ENCODE assay signal across 12 cellular contexts in the genomic region with DNA sequence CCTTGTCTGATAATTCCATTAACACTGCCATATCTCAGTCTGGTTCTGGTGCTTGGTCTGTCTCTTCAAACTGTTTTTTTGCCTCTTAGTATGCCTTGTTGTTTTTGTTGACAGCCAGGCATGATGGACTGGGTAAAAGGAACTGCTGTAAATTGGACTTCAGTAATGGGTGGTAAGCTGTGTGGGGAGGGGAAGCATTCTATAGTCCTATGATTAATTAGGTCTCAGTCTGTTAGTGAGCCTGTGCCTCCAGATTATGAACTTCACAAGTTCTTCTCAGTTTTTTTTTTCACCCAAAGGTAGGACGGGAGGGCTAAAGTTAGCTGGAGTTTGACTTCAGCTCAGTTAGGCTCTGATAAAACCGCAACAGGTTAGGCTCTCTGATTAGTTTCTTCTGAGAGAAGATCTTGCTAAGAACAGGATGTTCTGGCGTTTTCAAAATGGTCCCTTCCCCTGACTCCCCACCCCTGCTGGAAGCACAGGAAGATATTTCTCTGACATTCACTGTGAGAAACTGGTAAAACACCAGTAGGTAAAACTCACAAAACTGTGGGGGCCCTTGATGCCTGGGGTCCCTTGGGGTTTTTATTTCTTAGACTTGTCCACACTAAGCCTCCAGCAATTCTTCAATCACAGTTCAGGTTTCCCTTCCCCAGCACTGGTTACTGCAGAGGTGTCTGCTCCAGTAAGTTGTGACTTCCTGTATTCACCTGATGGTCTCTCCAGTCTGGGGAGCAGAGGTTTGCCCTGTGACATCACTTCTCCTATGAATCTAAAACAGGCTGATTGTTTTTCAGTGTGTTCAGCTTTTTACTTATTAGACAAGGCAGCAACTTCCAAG. TPM values are rescaled to one million over a fixed set of nuclear protein-coding genes. Genes with fewer than 3 reads are reported as not detected.
DNase-seq lines count a peak whose midpoint lies in the region; ATAC-seq and TF ChIP-seq lines count a peak whose summit lies in the region.
"Had no signal": no experiment of that assay in that cellular context is flagged by ENCODE, and none has a peak within 500 bp of the region (broad histone marks: within the 10 kb centered on the region; RNA-seq: fewer than 3 reads in every experiment).

No MANE protein-coding gene starts in this region.

- H3K79me2 ChIP-seq in Loucy (ENCODE audit: insufficient read depth, low read length), result no peaks in the 10 kb centered on the region

- peak; percentile 61 to 85 for ATAC-seq in activated naive CD4-positive, alpha-beta T cell treated with anti-CD3 and anti-CD28 coated beads, Interleukin-2, amount 50 U/mL, for 72 hours
- ATAC-seq: heart right ventricle had no signal

- H3K36me3 ChIP-seq in Loucy (ENCODE audit: insufficient read depth, low read length) (no peaks in the 10 kb centered on the region), thymus (ENCODE audit: control insufficient read depth, insufficient read depth) (no peaks in the 10 kb centered on the region)
- H3K36me3 ChIP-seq in effector memory CD4-positive, alpha-beta T cell (ENCODE audit: control insufficient read depth, insufficient read depth, low read length), result no peaks in the 10 kb centered on the region
- H3K36me3 ChIP-seq: heart right ventricle, SJCRH30, thoracic aorta had no signal

- no peaks in the 10 kb centered on the region for H3F3A ChIP-seq in Loucy (ENCODE audit: low read depth)

- peaks cover 0 to 3% of the 10 kb centered on the region in 2 donors for H3K36me3 Mint-ChIP-seq in activated naive CD4-positive, alpha-beta T cell treated with anti-CD3 and anti-CD28 coated beads, Interleukin-2, amount 50 U/mL, for 72 hours
- H3K36me3 Mint-ChIP-seq in activated naive CD4-positive, alpha-beta T cell treated with anti-CD3 and anti-CD28 coated beads, Interleukin-2, amount 10 ng/mL, durations not matched to agents 7 days and 5 days, result no peaks in the 10 kb centered on the region

- H2AFZ ChIP-seq in Loucy (ENCODE audit: low read length), result peak overlapping the region; percentile 50

- H3K27me3 Mint-ChIP-seq in activated naive CD4-positive, alpha-beta T cell treated with anti-CD3 and anti-CD28 coated beads, Interleukin-2, amount 10 ng/mL, durations not matched to agents 7 days and 5 days, result peaks cover 3% of the 10 kb centered on the region

- CTCF ChIA-PET in activated naive CD4-positive, alpha-beta T cell treated with anti-CD3 and anti-CD28 coated beads, Interleukin-2, amount 10 ng/mL, durations not matched to agents 7 days and 5 days (lab: Charles Lee), result interaction anchor here (0.9 to 1.5 kb wide), 3 partner anchors 31 to 443 kb away, joined by 3 to 8 read pairs (median 6); no protein-coding TSS in a partner anchor

- peak overlapping the region; percentile 13 to 74 for H3K27ac Mint-ChIP-seq in activated naive CD4-positive, alpha-beta T cell treated with anti-CD3 and anti-CD28 coated beads, Interleukin-2, amount 50 U/mL, for 72 hours
- H3K27ac Mint-ChIP-seq in activated naive CD4-positive, alpha-beta T cell treated with anti-CD3 and anti-CD28 coated beads, Interleukin-2, amount 10 ng/mL, durations not matched to agents 7 days and 5 days, result no peak overlapping the region

- peak overlapping the region; percentile 3 for H3K4me2 ChIP-seq in Loucy (ENCODE audit: low read depth, low read length, poor library complexity, severe bottlenecking)

- H3K9me3 ChIP-seq in Loucy (ENCODE audit: insufficient read depth, low read depth, low read length), result no peaks in the 10 kb centered on the region
- H3K9me3 ChIP-seq in effector memory CD4-positive, alpha-beta T cell (ENCODE audit: control insufficient read depth, low read length), result no peaks in the 10 kb centered on the region
- H3K9me3 ChIP-seq in thymus (ENCODE audit: control insufficient read depth), result no peaks in the 10 kb centered on the region
- H3K9me3 ChIP-seq: SJCRH30, thoracic aorta had no signal

- H3K4me3 ChIP-seq in Loucy (ENCODE audit: low read length, poor library complexity, severe bottlenecking) (no peak overlapping the region), thymus (ENCODE audit: low read length) (no peak overlapping the region)
- H3K4me3 ChIP-seq in effector memory CD4-positive, alpha-beta T cell (ENCODE audit: insufficient read depth, low read depth, low read length, poor library complexity, severe bottlenecking), result no peak overlapping the region
- H3K4me3 ChIP-seq: heart right ventricle, SJCRH30, thoracic aorta had no signal

- DNase-seq in activated naive CD4-positive, alpha-beta T cell treated with anti-CD3 and anti-CD28 coated beads, Interleukin-2, amount 50 U/mL, for 72 hours (ENCODE audit: low spot score in 2 of 2), result no peak
- no peak for DNase-seq in activated naive CD4-positive, alpha-beta T cell treated with anti-CD3 and anti-CD28 coated beads, Interleukin-2, amount 10 ng/mL, durations not matched to agents 7 days and 5 days
- no peak for DNase-seq in effector memory CD4-positive, alpha-beta T cell
- DNase-seq in NCI-H128 (lab: John Stamatoyannopoulos, UW; ENCODE audit: unreplicated experiment) (no peak), T-helper 1 cell (no peak), HK-2 (ENCODE audit: unreplicated experiment) (no peak)
- DNase-seq: heart right ventricle, NCI-H510A, SJCRH30 had no signal

- H3K27me3 ChIP-seq in Loucy (ENCODE audit: insufficient read depth, low read length, poor library complexity, severe bottlenecking) (no peaks in the 10 kb centered on the region), thymus (ENCODE audit: control insufficient read depth, insufficient read depth) (no peaks in the 10 kb centered on the region)
- no peaks in the 10 kb centered on the region for H3K27me3 ChIP-seq in effector memory CD4-positive, alpha-beta T cell (replicated peaks; ENCODE audit: control insufficient read depth, insufficient read depth, low read length, poor library complexity, severe bottlenecking)
- H3K27me3 ChIP-seq: SJCRH30 had no signal

- peaks cover 16% of the 10 kb centered on the region for H3K4me1 ChIP-seq in Loucy (ENCODE audit: insufficient read depth, low read length, poor library complexity, severe bottlenecking)
- H3K4me1 ChIP-seq in effector memory CD4-positive, alpha-beta T cell (ENCODE audit: control insufficient read depth, insufficient read depth, low read length, poor library complexity, severe bottlenecking), result peaks cover 6% of the 10 kb centered on the region
- H3K4me1 ChIP-seq in thymus (ENCODE audit: control insufficient read depth, insufficient read depth, low read length), result peaks cover 8% of the 10 kb centered on the region
- H3K4me1 ChIP-seq: heart right ventricle, SJCRH30 had no signal

- peak overlapping the region; percentile 1 for H3K27ac ChIP-seq in effector memory CD4-positive, alpha-beta T cell (ENCODE audit: insufficient read depth, low read length, poor library complexity, severe bottlenecking)
- H3K27ac ChIP-seq in thymus (ENCODE audit: low read depth), result peak overlapping the region; percentile 70
- H3K27ac ChIP-seq: heart right ventricle, SJCRH30, thoracic aorta had no signal

- no peaks in the 10 kb centered on the region for H4K20me1 ChIP-seq in Loucy (ENCODE audit: insufficient read depth, low read length, poor library complexity, severe bottlenecking)

- no peak overlapping the region for H3K4me3 Mint-ChIP-seq in activated naive CD4-positive, alpha-beta T cell treated with anti-CD3 and anti-CD28 coated beads, Interleukin-2, amount 10 ng/mL, durations not matched to agents 7 days and 5 days

- no peaks in the 10 kb centered on the region for H3K9me3 Mint-ChIP-seq in activated naive CD4-positive, alpha-beta T cell treated with anti-CD3 and anti-CD28 coated beads, Interleukin-2, amount 50 U/mL, for 72 hours
- H3K9me3 Mint-ChIP-seq in activated naive CD4-positive, alpha-beta T cell treated with anti-CD3 and anti-CD28 coated beads, Interleukin-2, amount 10 ng/mL, durations not matched to agents 7 days and 5 days, result peaks cover 2% of the 10 kb centered on the region

- WGBS in thymus, result 37% methylated on average over 3 of the region's 3 CpGs

- no peak overlapping the region for H3K9ac ChIP-seq in Loucy (ENCODE audit: low read depth, low read length, poor library complexity, severe bottlenecking)

- no peaks in the 10 kb centered on the region for H3K9me2 ChIP-seq in Loucy (replicated peaks; ENCODE audit: low read depth, low read length)

- no peak for TF ChIP-seq CTCF in Loucy (conservative IDR thresholded peaks at IDR 0.05; ENCODE audit: low read length)

- peaks cover 10% of the 10 kb centered on the region for H3K4me1 Mint-ChIP-seq in activated naive CD4-positive, alpha-beta T cell treated with anti-CD3 and anti-CD28 coated beads, Interleukin-2, amount 10 ng/mL, durations not matched to agents 7 days and 5 days

RNA-seq across cellular contexts. Expression of a gene that starts 43.3 kb away (rescaled TPM):
- total RNA-seq in activated naive CD4-positive, alpha-beta T cell treated with anti-CD3 and anti-CD28 coated beads, Interleukin-2, amount 50 U/mL, for 72 hours, result 10 to 100 TPM; 10.4 to 11.4 TPM
- 35.8 TPM for polyA plus RNA-seq in thymus
